In the genomic region with DNA sequence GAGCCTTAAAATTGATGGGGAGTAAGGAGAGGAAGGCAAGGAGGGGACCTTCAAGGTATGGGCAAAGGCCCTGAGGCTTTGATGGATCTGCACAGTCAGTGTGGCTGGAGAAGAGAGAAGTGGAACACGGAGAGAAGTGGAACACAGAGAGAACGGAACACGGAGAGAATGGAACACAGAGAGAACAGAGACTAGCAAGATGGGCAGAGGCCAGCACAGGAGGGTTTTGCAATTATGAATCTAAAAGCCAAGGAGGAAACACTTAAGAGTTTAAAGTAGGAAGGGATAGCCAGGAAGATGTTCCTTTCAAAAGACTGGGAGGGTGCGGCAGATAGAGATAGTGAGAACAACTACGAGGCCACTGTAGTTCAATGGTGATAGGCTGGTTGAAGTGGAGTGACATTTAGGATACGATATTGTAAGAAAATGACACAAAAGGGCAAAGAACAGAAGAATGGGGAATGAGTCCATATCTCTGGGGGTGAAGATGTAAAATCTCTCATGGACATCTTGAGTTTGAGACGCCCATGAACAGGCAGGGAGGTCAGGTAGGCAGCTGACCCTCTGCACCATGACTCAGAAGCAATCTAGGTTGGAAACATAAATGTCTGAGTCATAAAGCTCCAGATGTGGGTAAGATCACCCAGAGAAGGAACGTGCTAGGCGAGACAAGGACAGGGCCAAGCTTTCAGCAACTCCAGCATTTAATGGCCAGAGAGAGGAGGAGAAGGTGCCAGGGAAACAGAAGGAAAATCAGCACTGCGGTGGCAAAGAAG, we compare ENCODE assay signal across 10 cellular contexts. TPM values are rescaled to one million over a fixed set of nuclear protein-coding genes. Genes with fewer than 3 reads are reported as not detected.
A peak's percentile ranks its signal among the peaks of the same experiment; 100 is the strongest.
DNase-seq lines count a peak whose midpoint lies in the region; ATAC-seq, FAIRE-seq and TF ChIP-seq lines count a peak whose summit lies in the region.
"Had no signal": no experiment of that assay in that cellular context is flagged by ENCODE, and none has a peak within 500 bp of the region (broad histone marks: within the 10 kb centered on the region; RNA-seq: fewer than 3 reads in every experiment).

No MANE protein-coding gene starts in this region.

- peaks cover 94% of the 10 kb centered on the region for H3K4me1 ChIP-seq in left ventricle myocardium inferior
- peaks cover under 1% of the 10 kb centered on the region for H3K4me1 ChIP-seq in GM12878 (ENCODE audit: control insufficient read depth, insufficient read depth, low read length)
- peaks cover 22 to 31% of the 10 kb centered on the region in 2 donors for H3K4me1 ChIP-seq in lung (ENCODE audit: control insufficient read depth in 2 of 2, insufficient read depth in 2 of 2, low read length in 2 of 2)
- H3K4me1 ChIP-seq in vagina, result peaks cover 74% of the 10 kb centered on the region

- peaks cover 18% of the 10 kb centered on the region for H4K20me1 ChIP-seq in GM12878 (ENCODE audit: control insufficient read depth, insufficient read depth)

- BruUV-seq in GM12878 (replicated peaks; lab: Mats Ljungman, UMichigan), result no TSS peak

- TF ChIP-seq CTCF in left ventricle myocardium inferior (IDR thresholded peaks at IDR 0.05; ENCODE audit: borderline replicate concordance), result no peak
- no peak for TF ChIP-seq CTCF in GM12878 (IDR thresholded peaks at IDR 0.05 in 2 of 3, conservative IDR thresholded peaks at IDR 0.05 in 1 of 3; ENCODE audit: control insufficient read depth in 2 of 3, extremely low read depth in 1 of 3, insufficient read depth in 1 of 3, low read depth in 3 of 3, low read length in 3 of 3)
- TF ChIP-seq CTCF in lung (IDR thresholded peaks at IDR 0.05; ENCODE audit: control extremely low read depth, extremely low read depth), result no peak
- no peak for TF ChIP-seq CTCF in vagina (IDR thresholded peaks at IDR 0.05)

- SMC1A ChIA-PET in GM12878 (lab: Charles Lee; ENCODE audit: uncharacterized antibody, unreplicated experiment), result interaction anchor here (1.2 to 1.3 kb wide), 2 partner anchors 16 to 53 kb away, joined by 3 read pairs; no protein-coding TSS in a partner anchor

- in situ Hi-C loops in GM12878 (cut with MboI), result no loop called here

- POLR2A ChIA-PET in GM12878 (lab: Charles Lee), result interaction anchor here (0.9 kb wide), 1 partner anchor 25 kb away, joined by 3 read pairs; a partner anchor contains a TSS

- peaks cover 79% of the 10 kb centered on the region for H3K79me2 ChIP-seq in GM12878 (ENCODE audit: control insufficient read depth, insufficient read depth, low read length)

- H3K27me3 ChIP-seq in left ventricle myocardium inferior (ENCODE audit: low read depth) (no peaks in the 10 kb centered on the region), GM12878 (replicated peaks in 1 of 2; ENCODE audit: control insufficient read depth in 2 of 2, insufficient read depth in 2 of 2, low read length in 1 of 2) (no peaks in the 10 kb centered on the region), lung (ENCODE audit: control insufficient read depth, insufficient read depth) (no peaks in the 10 kb centered on the region), vagina (no peaks in the 10 kb centered on the region)

- WGBS in GM12878 (ENCODE audit: insufficient coverage, insufficient replicate concordance, low lambda C conversion rate, missing lambda C conversion rate), result 92% methylated on average over 10 of the region's 10 CpGs
- WGBS in lung, 2 donors, result 73 to 80% methylated on average over 10 of the region's 10 CpGs

- H3K27ac ChIP-seq in left ventricle myocardium inferior (replicated peaks) (peak overlapping the region; percentile 81), GM12878 (ENCODE audit: control insufficient read depth, insufficient read depth) (no peak overlapping the region), lung (ENCODE audit: low read depth in 1 of 2, low read length in 1 of 2) (peak overlapping the region; percentile 32 to 55), vagina (peak overlapping the region; percentile 76)

- no peak for TF ChIP-seq EP300 in GM12878 (IDR thresholded peaks at IDR 0.05; ENCODE audit: borderline replicate concordance in 1 of 2, control insufficient read depth in 1 of 2, low read depth in 2 of 2, low read length in 2 of 2)

- H2AFZ ChIP-seq in GM12878 (ENCODE audit: control insufficient read depth, low read depth, low read length), result no peak overlapping the region

- FAIRE-seq in GM12878 (lab: Jason Lieb, UNC) (no peak), GM12892 (lab: Jason Lieb, UNC) (no peak)
- FAIRE-seq: G401.6 had no signal

- no peak for TF ChIP-seq RAD21 in GM12878 (IDR thresholded peaks at IDR 0.05; ENCODE audit: insufficient read depth, low read depth, low read length)

- DNase-seq in left ventricle myocardium inferior (no peak), Right ventricle myocardium superior (no peak), GM12878 (ENCODE audit: low read depth, low spot score) (no peak), lung (ENCODE audit: low spot score) (no peak), vagina (ENCODE audit: extremely low spot score in 2 of 2) (no peak), GM12892 (ENCODE audit: insufficient read length) (no peak)
- DNase-seq: NCI-H748 treated with DMSO at 0.1 percent for 48 hours had no signal

- TF ChIP-seq POLR2A in GM12878 (IDR thresholded peaks at IDR 0.05; ENCODE audit: low read depth, low read length), result no peak
- TF ChIP-seq POLR2A in vagina (IDR thresholded peaks at IDR 0.05), result no peak
- TF ChIP-seq POLR2A in GM12892 (IDR thresholded peaks at IDR 0.05; ENCODE audit: low read depth, low read length), result no peak

- ATAC-seq in Right ventricle myocardium superior (ENCODE audit: poor library complexity) (no peak), GM12878 (0 out of 3 replicates have a peak, but pooled peaks have one; percentile 37), lung (ENCODE audit: insufficient read depth, low FRiP score) (peak; percentile 28), HG03025 (IDR thresholded peaks at IDR 0.05; ENCODE audit: low FRiP score, unreplicated experiment) (no peak), HG03045 (IDR thresholded peaks at IDR 0.05; ENCODE audit: unreplicated experiment) (no peak)

- H3K4me2 ChIP-seq in GM12878 (ENCODE audit: control insufficient read depth, insufficient read depth), result no peak overlapping the region

- RAD21 ChIA-PET in GM12878 (lab: Charles Lee; ENCODE audit: unreplicated experiment), result no interaction called here

- intact Hi-C loops in left ventricle myocardium inferior (cut with micrococcal nuclease), result no loop called here
- intact Hi-C loops in Right ventricle myocardium superior (cut with DNase I), result no loop called here
- intact Hi-C loops in GM12878 (cut with micrococcal nuclease; ENCODE audit: unreplicated experiment), result no loop called here
- intact Hi-C loops in vagina (cut with DNase I), result no loop called here

- CTCF ChIA-PET in GM12878 (lab: Yijun Ruan, JAX), result no interaction called here

- no peak overlapping the region for H3K4me3 ChIP-seq in left ventricle myocardium inferior
- H3K4me3 ChIP-seq in GM12878, result no peak overlapping the region
- H3K4me3 ChIP-seq in lung, result no peak overlapping the region
- no peak overlapping the region for H3K4me3 ChIP-seq in vagina

- H3K9me3 ChIP-seq in left ventricle myocardium inferior (replicated peaks) (no peaks in the 10 kb centered on the region), GM12878 (replicated peaks; ENCODE audit: control insufficient read depth, insufficient read depth, low read length) (no peaks in the 10 kb centered on the region), lung (ENCODE audit: control insufficient read depth in 2 of 2, insufficient read depth in 1 of 2, low read length in 1 of 2) (peaks cover 0 to 3% of the 10 kb centered on the region in 2 donors), vagina (no peaks in the 10 kb centered on the region)

- H3K9ac ChIP-seq in GM12878 (ENCODE audit: control insufficient read depth, insufficient read depth, low read length), result no peak overlapping the region

- H3K36me3 ChIP-seq in left ventricle myocardium inferior, result no peaks in the 10 kb centered on the region
- peaks cover 17 to 18% of the 10 kb centered on the region in 2 experiments for H3K36me3 ChIP-seq in GM12878 (ENCODE audit: control insufficient read depth in 2 of 2, insufficient read depth in 2 of 2, low read length in 1 of 2)
- H3K36me3 ChIP-seq in lung (ENCODE audit: control insufficient read depth in 2 of 2, insufficient read depth in 2 of 2, low read length in 2 of 2), result peaks cover 0 to 3% of the 10 kb centered on the region in 2 donors
- H3K36me3 ChIP-seq in vagina, result no peaks in the 10 kb centered on the region

TF ChIP-seq in GM12878, 131 proteins besides CTCF, POLR2A, EP300 and RAD21:
- no peak for TF ChIP-seq ATF7 (IDR thresholded peaks at IDR 0.05; ENCODE audit: low read depth)
- peak in 1 of 2 experiments; percentile 72; a peak in 2 of 4 replicates for TF ChIP-seq ETV6 (conservative IDR thresholded peaks at IDR 0.05 in 1 of 2, IDR thresholded peaks at IDR 0.05 in 1 of 2; ENCODE audit: borderline replicate concordance in 1 of 2, low read depth in 1 of 2)
- TF ChIP-seq FOS (IDR thresholded peaks at IDR 0.05; ENCODE audit: borderline replicate concordance, extremely low read depth, insufficient read length), result no peak
- no peak for TF ChIP-seq EGR1 (IDR thresholded peaks at IDR 0.05; ENCODE audit: borderline replicate concordance in 1 of 2, low read depth in 2 of 2, low read length in 2 of 2)

RNA-seq across cellular contexts. Expression of a gene that starts 25.4 kb away (rescaled TPM):
- 37.9 TPM for total RNA-seq in left ventricle myocardium inferior
- total RNA-seq in Right ventricle myocardium superior, result 37.7 TPM
- total RNA-seq in GM12878 (2013; cell fraction: nucleolus; rRNA removed), result 207 and 208 TPM in 2 replicates
- 17.8 and 18.5 TPM in 2 replicates for total RNA-seq in GM12878 (2014; rRNA removed)
- 24.1 and 24.2 TPM in 2 replicates for total RNA-seq in GM12878 (2014; rRNA removed; fragmentation: Illumina TruSeq; extraction: Trizol)
- total RNA-seq in GM12878 (2021), result 42.1 and 54.8 TPM in 2 replicates
- polyA plus RNA-seq in GM12878 (2011; ENCODE audit: low read depth), result 9.9 TPM
- polyA plus RNA-seq in GM12878 (2011; rRNA removed), result 26.6 and 34.3 TPM in 2 replicates
- polyA plus RNA-seq in GM12878 (2011; cell fraction: cytosol; rRNA removed), result 21.0 and 23.6 TPM in 2 replicates
- polyA plus RNA-seq in GM12878 (2011; cell fraction: nucleus; rRNA removed), result 69.7 and 78.1 TPM in 2 replicates
- 16.4 and 22.5 TPM in 2 replicates for polyA plus RNA-seq in GM12878 (2012)
- 27.1 and 27.9 TPM in 2 replicates for polyA plus RNA-seq in GM12878 (2014; fragmentation: Illumina TruSeq; extraction: Trizol)
- 10 to 100 TPM; 12.9 to 18.4 TPM for polyA plus RNA-seq in GM12878 (2014; fragmentation: Nextera tagmentation; extraction: Ambion mirVana)
- polyA plus RNA-seq in GM12878 (2014; rRNA removed), result 21.7 and 22.7 TPM in 2 replicates
- polyA plus RNA-seq in GM12878 (2016; fragmentation: Nextera tagmentation; extraction: Ambion mirVana), result 10 to 100 TPM; 22.1 to 25.0 TPM
- polyA minus RNA-seq in GM12878 (2011; rRNA and poly(A)+ RNA removed), result 49.9 and 55.7 TPM in 2 replicates
- 18.0 and 20.2 TPM in 2 replicates for polyA minus RNA-seq in GM12878 (2011; cell fraction: cytosol; rRNA and poly(A)+ RNA removed)
- polyA minus RNA-seq in GM12878 (2011; cell fraction: nucleus; rRNA and poly(A)+ RNA removed), result 45.5 and 61.3 TPM in 2 replicates
- total RNA-seq in lung, result 10 to 100 TPM; 45.2 to 46.4 TPM
- 10 to 100 TPM; 14.2 to 15.1 TPM for polyA plus RNA-seq in lung
- 91.1 TPM for total RNA-seq in vagina
- polyA plus RNA-seq in GM12892 (2012; ENCODE audit: missing spikeins), result 20.2 TPM

Comparison
In these comparisons a context has a peak if more than half of its experiments do, and no peak if none do; other contexts are left out.
1. ATAC-seq: peak in GM12878 (single experiment) and lung (single experiment); none in Right ventricle myocardium superior (single experiment), HG03025 (single experiment) and HG03045 (single experiment).